In the genomic region with DNA sequence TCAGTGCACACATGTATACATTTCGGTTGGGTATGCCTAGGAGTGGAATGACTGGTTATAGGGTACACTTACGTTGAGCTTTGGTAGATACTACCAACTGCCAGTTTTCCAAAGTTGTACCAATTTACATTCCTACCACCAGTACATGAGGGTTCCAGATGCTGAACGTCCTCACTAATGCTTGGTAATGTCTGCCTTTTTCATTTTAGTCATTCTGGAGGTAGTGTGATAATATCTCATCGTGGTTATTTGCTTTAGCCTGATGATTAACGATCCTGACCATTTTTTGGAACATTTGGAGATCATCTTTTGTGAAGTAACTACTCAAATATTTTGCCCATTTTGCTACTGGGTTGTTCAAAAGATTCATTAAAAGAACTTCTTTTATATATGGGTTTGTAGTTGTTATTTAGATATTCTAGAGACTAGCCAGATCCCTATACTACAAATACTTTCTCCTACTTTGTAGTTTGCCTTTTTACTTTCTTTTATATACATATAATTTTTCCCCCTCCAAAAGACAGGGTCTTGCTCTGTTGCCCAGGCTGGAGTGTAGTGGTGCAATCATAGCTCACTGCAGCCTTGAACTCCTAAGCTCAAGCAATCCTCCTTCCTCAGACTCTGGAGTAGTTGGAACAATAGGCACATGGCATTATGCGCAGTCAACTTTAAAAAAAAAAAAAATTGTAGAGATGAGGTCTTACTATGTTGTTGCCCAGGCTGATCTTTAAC, we compare ENCODE assay signal across 29 cellular contexts.
A peak's percentile ranks its signal among the peaks of the same experiment; 100 is the strongest.
DNase-seq lines count a peak whose midpoint lies in the region; ATAC-seq, FAIRE-seq and TF ChIP-seq lines count a peak whose summit lies in the region.
"Had no signal": no experiment of that assay in that cellular context is flagged by ENCODE, and none has a peak within 500 bp of the region (broad histone marks: within the 10 kb centered on the region; RNA-seq: fewer than 3 reads in every experiment).

No MANE protein-coding gene starts in this region.

- no TSS peak for BruUV-seq in HepG2 (replicated peaks; lab: Mats Ljungman, UMichigan)

- TF ChIP-seq RAD21 in HepG2 (CRISPR knock-in tag; IDR thresholded peaks at IDR 0.05) (no peak), SK-N-SH (IDR thresholded peaks at IDR 0.05; ENCODE audit: low read length) (no peak)

- no peak for FAIRE-seq in HepG2 (lab: Jason Lieb, UNC)
- FAIRE-seq: H54, TTC549 had no signal

- H3K9ac ChIP-seq in HepG2 (ENCODE audit: insufficient read depth, low read depth, low read length) (no peak overlapping the region), SK-N-SH (no peak overlapping the region; the same call in 1 of the 2 replicates)

- TF ChIP-seq CTCF in HepG2 (CRISPR knock-in tag; IDR thresholded peaks at IDR 0.05) (no peak), right lobe of liver (IDR thresholded peaks at IDR 0.05) (no peak), SK-N-SH (IDR thresholded peaks at IDR 0.05) (peak; percentile 57), foreskin fibroblast (IDR thresholded peaks at IDR 0.05; ENCODE audit: low read depth, low read length) (peak; percentile 16)

- H4K20me1 ChIP-seq in HepG2 (ENCODE audit: insufficient read depth, low read length) (peaks cover 3% of the 10 kb centered on the region; the same call in 1 of the 2 replicates), SK-N-SH (ENCODE audit: insufficient read depth) (peaks cover 2% of the 10 kb centered on the region; the same call in 1 of the 2 replicates)

- POLR2A ChIA-PET in HepG2 (lab: Yijun Ruan, JAX) (no interaction called here), SK-N-SH (lab: Yijun Ruan, JAX) (interaction anchor here (0.6 to 0.7 kb wide), 2 partner anchors 30 to 83 kb away, joined by 3 to 6 read pairs; no protein-coding TSS in a partner anchor)

- TF ChIP-seq POLR2A in HepG2 (IDR thresholded peaks at IDR 0.05; ENCODE audit: insufficient read depth in 1 of 2, low read depth in 2 of 2, low read length in 2 of 2), result no peak
- no peak for TF ChIP-seq POLR2A in right lobe of liver (IDR thresholded peaks at IDR 0.05)

- H3K4me2 ChIP-seq in HepG2 (ENCODE audit: low read depth, low read length) (no peak overlapping the region), SK-N-SH (peak overlapping the region; percentile 53)
- H3K4me2 ChIP-seq: PC-9 had no signal

- no peaks in the 10 kb centered on the region for H3K9me2 ChIP-seq in SK-N-SH

- TF ChIP-seq EP300 in HepG2 (IDR thresholded peaks at IDR 0.05; ENCODE audit: low read depth in 2 of 2, low read length in 2 of 2) (no peak), HepG2 (CRISPR knock-in tag; IDR thresholded peaks at IDR 0.05; ENCODE audit: borderline replicate concordance) (no peak), SK-N-SH (IDR thresholded peaks at IDR 0.05; ENCODE audit: borderline replicate concordance in 1 of 2, low read depth in 1 of 2, low read length in 1 of 2) (peak; percentile 53 to 96; a peak in 3 of 4 replicates)

- H3K79me2 ChIP-seq in HepG2 (ENCODE audit: insufficient read depth, low read length) (peaks cover 27% of the 10 kb centered on the region), SK-N-SH (ENCODE audit: insufficient read depth) (peaks cover 87% of the 10 kb centered on the region)

- CTCF ChIA-PET in HepG2 (lab: Yijun Ruan, JAX; ENCODE audit: low intra/inter-chr PET ratio, low total read pairs), result no interaction called here
- CTCF ChIA-PET in SK-N-SH (lab: Yijun Ruan, JAX), result interaction anchor here (0.8 to 7.6 kb wide), 6 partner anchors 13 to 99 kb away, joined by 3 to 39 read pairs (median 4); no protein-coding TSS in a partner anchor

- no peak overlapping the region for H3K4me3 ChIP-seq in HepG2 (replicated peaks in 1 of 3; ENCODE audit: insufficient read depth in 1 of 3, low read depth in 2 of 3, low read length in 3 of 3)
- no peak overlapping the region for H3K4me3 ChIP-seq in right lobe of liver
- H3K4me3 ChIP-seq in SK-N-SH (ENCODE audit: low read depth in 2 of 2, low read length in 1 of 2), result no peak overlapping the region
- H3K4me3 ChIP-seq in foreskin fibroblast (ENCODE audit: low read depth in 1 of 2, low read length in 2 of 2), result no peak overlapping the region
- H3K4me3 ChIP-seq: PC-9, psoas muscle, skin epidermis had no signal

- DNase-seq in HepG2 (ENCODE audit: low spot score) (no peak), right lobe of liver (no peak), SK-N-SH (no peak), foreskin fibroblast (peak; percentile 57 to 74), NK-92 (lab: John Stamatoyannopoulos, UW; ENCODE audit: unreplicated experiment) (no peak), NCI-H146 (lab: John Stamatoyannopoulos, UW) (no peak), glomerular visceral epithelial cell (ENCODE audit: extremely low spot score) (no peak)
- DNase-seq: activated naive CD4-positive, alpha-beta T cell treated with anti-CD3 and anti-CD28 coated beads, Interleukin-2, amount 10 ng/mL, durations not matched to agents 7 days and 5 days; activated T-cell treated with anti-CD3 and anti-CD28 coated beads, Interleukin-2, amount 50 U/mL, for 72 hours; amygdala; Calu3; foreskin keratinocyte; hippocampal formation; NCI-H1048; NCI-H187 treated with DMSO at 0.1 percent for 48 hours; NCI-H2227 treated with DMSO at 0.1 percent for 48 hours; PC-9; psoas muscle; SHP77 treated with DMSO at 0.1 percent for 48 hours; stimulated activated CD4-positive, alpha-beta T cell treated with anti-CD3 and anti-CD28 coated beads, Interleukin-1b, Interleukin-23, amount 100 ng/mL, for 48 hours; T-helper 1 cell had no signal

- H3K4me1 ChIP-seq in HepG2 (ENCODE audit: insufficient read depth, low read length) (peaks cover 19% of the 10 kb centered on the region), right lobe of liver (peaks cover 0 to 6% (median 2%) of the 10 kb centered on the region in 4 donors), SK-N-SH (ENCODE audit: control insufficient read depth in 1 of 2, insufficient read depth in 2 of 2, low read depth in 1 of 2, low read length in 1 of 2) (peaks cover 64 to 70% of the 10 kb centered on the region in 2 experiments)
- H3K4me1 ChIP-seq: foreskin keratinocyte had no signal

- no peak overlapping the region for H2AFZ ChIP-seq in HepG2 (ENCODE audit: low read length)
- H2AFZ ChIP-seq in SK-N-SH (ENCODE audit: low read depth), result no peak overlapping the region
- H2AFZ ChIP-seq: PC-9 had no signal

- no peaks in the 10 kb centered on the region for H3K27me3 ChIP-seq in HepG2 (ENCODE audit: control insufficient read depth in 1 of 2, insufficient read depth in 2 of 2, low read length in 2 of 2)
- H3K27me3 ChIP-seq in right lobe of liver, result no peaks in the 10 kb centered on the region
- no peaks in the 10 kb centered on the region for H3K27me3 ChIP-seq in SK-N-SH (ENCODE audit: insufficient read depth)
- H3K27me3 ChIP-seq: foreskin keratinocyte, neutrophil had no signal

- WGBS in HepG2 (ENCODE audit: low lambda C conversion rate), result 95% methylated on average over 6 of the region's 6 CpGs
- 83% methylated on average over 5 of the region's 6 CpGs for WGBS in right lobe of liver (ENCODE audit: insufficient coverage, low coverage, low lambda C conversion rate, missing lambda C conversion rate)
- 27% methylated on average over 6 of the region's 6 CpGs for WGBS in SK-N-SH (ENCODE audit: low lambda C conversion rate)

- H3F3A ChIP-seq in SK-N-SH (replicated peaks; ENCODE audit: insufficient read depth), result peaks cover 55% of the 10 kb centered on the region

- H3K27ac ChIP-seq in HepG2 (ENCODE audit: extremely low read length, insufficient read depth, low read length), result no peak overlapping the region
- no peak overlapping the region for H3K27ac ChIP-seq in right lobe of liver
- peak overlapping the region; percentile 75 to 78 for H3K27ac ChIP-seq in SK-N-SH (ENCODE audit: low read depth in 2 of 2, low read length in 1 of 2)
- H3K27ac ChIP-seq: 22Rv1, C4-2B, foreskin keratinocyte, neutrophil, PC-9, psoas muscle had no signal

- in situ Hi-C loops in HepG2 (cut with HindIII; ENCODE audit: extremely low pct_ligation_motif_present, low pct_unique_long_range_greater_than_20kb), result no loop called here

- no peaks in the 10 kb centered on the region for H3K9me3 ChIP-seq in HepG2 (ENCODE audit: low read length)
- H3K9me3 ChIP-seq in right lobe of liver, result no peaks in the 10 kb centered on the region
- H3K9me3 ChIP-seq in SK-N-SH, result no peaks in the 10 kb centered on the region
- H3K9me3 ChIP-seq: neutrophil, psoas muscle had no signal

- intact Hi-C loops in HepG2 (cut with micrococcal nuclease; ENCODE audit: unreplicated experiment), result no loop called here
- intact Hi-C loops in right lobe of liver (cut with DNase I), result no loop called here

- H3K36me3 ChIP-seq in HepG2 (replicated peaks in 1 of 2; ENCODE audit: control insufficient read depth in 1 of 2, insufficient read depth in 2 of 2, low read length in 2 of 2) (peaks cover 0 to 2% of the 10 kb centered on the region in 2 experiments; a peak in 2 of 5 replicates), right lobe of liver (no peaks in the 10 kb centered on the region), SK-N-SH (replicated peaks in 1 of 2; ENCODE audit: control insufficient read depth in 1 of 2, insufficient read depth in 2 of 2, low read length in 1 of 2) (no peaks in the 10 kb centered on the region)
- H3K36me3 ChIP-seq: neutrophil had no signal

- ATAC-seq in HepG2, result no peak
- ATAC-seq in right lobe of liver, result no peak
- no peak for ATAC-seq in HG02678 (IDR thresholded peaks at IDR 0.05; ENCODE audit: unreplicated experiment)
- ATAC-seq: activated T-cell treated with anti-CD3 and anti-CD28 coated beads, Interleukin-2, amount 50 U/mL, for 72 hours; foreskin keratinocyte; psoas muscle; stimulated activated effector memory CD8-positive, alpha-beta T cell treated with anti-CD3 and anti-CD28 coated beads, Interleukin-12 subunit alpha, Interleukin-12 subunit beta, amount 100 ng/mL, for 72 hours had no signal

TF ChIP-seq in HepG2, 621 proteins besides CTCF, POLR2A, EP300 and RAD21 (continues in another document):
- peak; percentile 56; the same call in 1 of the 2 replicates for TF ChIP-seq ZNF121 (CRISPR knock-in tag; IDR thresholded peaks at IDR 0.05)
- no peak for TF ChIP-seq CEBPB (IDR thresholded peaks at IDR 0.05; ENCODE audit: borderline replicate concordance, low read depth, low read length)

TF ChIP-seq in SK-N-SH, 30 proteins besides CTCF, POLR2A, EP300 and RAD21 (continues in another document):
- no peak for TF ChIP-seq SIN3A (IDR thresholded peaks at IDR 0.05; ENCODE audit: borderline replicate concordance, low read depth, low read length)
- TF ChIP-seq PBX3 (IDR thresholded peaks at IDR 0.05), result peak; percentile 95
- no peak for TF ChIP-seq FOXJ3 (CRISPR knock-in tag; IDR thresholded peaks at IDR 0.05)
- peak; percentile 90 for TF ChIP-seq TEAD4 (IDR thresholded peaks at IDR 0.05; ENCODE audit: borderline replicate concordance, insufficient read depth)
- TF ChIP-seq YY1 (IDR thresholded peaks at IDR 0.05; ENCODE audit: low read depth), result no peak

Comparison
In these comparisons a context has a peak if more than half of its experiments do, and no peak if none do; other contexts are left out.
1. DNase-seq: peak in foreskin fibroblast (2 of 2); none in HepG2 (single experiment), right lobe of liver (0 of 3), SK-N-SH (single experiment), NK-92 (single experiment), NCI-H146 (single experiment) and glomerular visceral epithelial cell (single experiment).
2. H3K27ac ChIP-seq: peak in SK-N-SH (2 of 2); none in HepG2 (single experiment) and right lobe of liver (0 of 3).
3. CTCF ChIP-seq: peak in SK-N-SH (single experiment) and foreskin fibroblast (single experiment); none in HepG2 (single experiment) and right lobe of liver (0 of 4).
4. Of the 25 proteins assayed by ChIP-seq in both HepG2 and SK-N-SH: peak only in HepG2: none; only in SK-N-SH: CHD2, CTCF, EP300, FOSL2, FOXM1, GABPA and 8 more; in both: none; in neither: 11.